20 cellular contexts compared by ENCODE assay signal in genomic region chr18:36650906-36651305, GRCh38.
A peak's percentile ranks its signal among the peaks of the same experiment; 100 is the strongest.
DNase-seq lines count a peak whose midpoint lies in the region; ATAC-seq and TF ChIP-seq lines count a peak whose summit lies in the region.
"Had no signal": no experiment of that assay in that cellular context is flagged by ENCODE, and none has a peak within 500 bp of the region (broad histone marks: within the 10 kb centered on the region; RNA-seq: fewer than 3 reads in every experiment).

No MANE protein-coding gene starts in this region.

- H3K27ac ChIP-seq in esophagus muscularis mucosa (replicated peaks in 1 of 4), result no peak overlapping the region
- no peak overlapping the region for H3K27ac ChIP-seq in brain microvascular endothelial cell
- no peak overlapping the region for H3K27ac ChIP-seq in endodermal cell (ENCODE audit: low read depth, low read length)
- H3K27ac ChIP-seq: sigmoid colon, thoracic aorta had no signal

- in situ Hi-C loops in brain microvascular endothelial cell (cut with HindIII; ENCODE audit: low pct_ligation_motif_present, low sequenced_read_pairs), result no loop called here

- H3K9ac ChIP-seq in endodermal cell (ENCODE audit: extremely low read depth, low read length, poor library complexity, severe bottlenecking), result no peak overlapping the region

- peaks cover 8% of the 10 kb centered on the region for H3K4me1 Mint-ChIP-seq in endodermal cell
- H3K4me1 Mint-ChIP-seq: central memory CD8-positive, alpha-beta T cell had no signal

- H3K4me3 ChIP-seq in esophagus muscularis mucosa (no peak overlapping the region), brain microvascular endothelial cell (ENCODE audit: low read depth, low read length) (no peak overlapping the region), endodermal cell (ENCODE audit: low read length) (no peak overlapping the region)
- H3K4me3 ChIP-seq: MG63, sigmoid colon, thoracic aorta had no signal

- H3K9me3 ChIP-seq in esophagus muscularis mucosa (no peaks in the 10 kb centered on the region), endodermal cell (ENCODE audit: control insufficient read depth, low read length) (no peaks in the 10 kb centered on the region)
- H3K9me3 ChIP-seq: Caco-2, MG63, sigmoid colon, thoracic aorta had no signal

- ATAC-seq in GM18873 (IDR thresholded peaks at IDR 0.05; ENCODE audit: low FRiP score, unreplicated experiment) (peak; percentile 84), GM21529 (IDR thresholded peaks at IDR 0.05; ENCODE audit: unreplicated experiment) (peak; percentile 70), HG03097 (IDR thresholded peaks at IDR 0.05; ENCODE audit: low FRiP score, unreplicated experiment) (peak; percentile 55)

- WGBS in esophagus muscularis mucosa, result 78% methylated on average over 4 of the region's 6 CpGs
- 88 to 89% methylated on average over 4 to 6 of the region's 6 CpGs for WGBS in endodermal cell (ENCODE audit: insufficient coverage in 1 of 2, insufficient read length in 1 of 2), 2 experiments

- no peak for TF ChIP-seq EP300 in esophagus muscularis mucosa (IDR thresholded peaks at IDR 0.05)

- intact Hi-C loops in esophagus muscularis mucosa (cut with DNase I), result no loop called here
- intact Hi-C loops in posterior vena cava (cut with DNase I), result no loop called here

- H3K36me3 ChIP-seq in esophagus muscularis mucosa (no peaks in the 10 kb centered on the region), brain microvascular endothelial cell (replicated peaks) (no peaks in the 10 kb centered on the region), endodermal cell (ENCODE audit: control insufficient read depth, insufficient read depth, low read length) (no peaks in the 10 kb centered on the region)
- H3K36me3 ChIP-seq: MG63, sigmoid colon, thoracic aorta had no signal

- H3K4me1 ChIP-seq in esophagus muscularis mucosa (no peaks in the 10 kb centered on the region), endodermal cell (ENCODE audit: control insufficient read depth, insufficient read depth, low read length) (no peaks in the 10 kb centered on the region)
- H3K4me1 ChIP-seq: Caco-2, sigmoid colon had no signal

- H3K36me3 Mint-ChIP-seq in endodermal cell (ENCODE audit: low read depth), result no peaks in the 10 kb centered on the region

- peak; percentile 31 for DNase-seq in esophagus muscularis mucosa (ENCODE audit: extremely low spot score)
- DNase-seq in posterior vena cava (ENCODE audit: low spot score), result no peak
- no peak for DNase-seq in stimulated activated naive CD4-positive, alpha-beta T cell treated with Interleukin-2 at 50 U/mL for 16 hours (lab: John Stamatoyannopoulos, UW)
- no peak for DNase-seq in brain microvascular endothelial cell
- DNase-seq in endodermal cell, result no peak
- DNase-seq: Caco-2; EL; HCEC 1CT; MG63; NCI-H1930; NCI-H446 treated with DMSO at 0.1 percent for 48 hours; SHP77; sigmoid colon; stimulated activated CD4-positive, alpha-beta T cell treated with anti-CD3 and anti-CD28 coated beads, Interleukin-4, amount 100 ng/mL, for 4 hours had no signal

- no peak for TF ChIP-seq CTCF in esophagus muscularis mucosa (IDR thresholded peaks at IDR 0.05)
- no peak for TF ChIP-seq CTCF in brain microvascular endothelial cell (IDR thresholded peaks at IDR 0.05; ENCODE audit: low read depth, low read length, missing control alignments)
- TF ChIP-seq CTCF in endodermal cell (conservative IDR thresholded peaks at IDR 0.05), result no peak

- H3K4me3 Mint-ChIP-seq in endodermal cell, result no peak overlapping the region
- H3K4me3 Mint-ChIP-seq: central memory CD8-positive, alpha-beta T cell; T-helper 1 cell treated with Interleukin-12 subunit alpha and Interleukin-12 subunit beta and Interleukin-4 antibody, amounts not matched to agents 30 μg/mL and 1 μg/mL, for 36 hours had no signal

- no peak for TF ChIP-seq POLR2A in esophagus muscularis mucosa (IDR thresholded peaks at IDR 0.05; ENCODE audit: low read depth)

- H3K27me3 ChIP-seq in esophagus muscularis mucosa (no peaks in the 10 kb centered on the region), brain microvascular endothelial cell (replicated peaks) (no peaks in the 10 kb centered on the region), endodermal cell (ENCODE audit: control insufficient read depth, insufficient read depth, low read length, poor library complexity, severe bottlenecking) (no peaks in the 10 kb centered on the region)
- H3K27me3 ChIP-seq: MG63, sigmoid colon had no signal

- no peak overlapping the region for H3K27ac Mint-ChIP-seq in endodermal cell
- H3K27ac Mint-ChIP-seq: T-helper 1 cell treated with Interleukin-12 subunit alpha and Interleukin-12 subunit beta and Interleukin-4 antibody, amounts not matched to agents 30 μg/mL and 1 μg/mL, for 36 hours had no signal

- H3K9me3 Mint-ChIP-seq in endodermal cell, result no peaks in the 10 kb centered on the region
- H3K9me3 Mint-ChIP-seq: central memory CD8-positive, alpha-beta T cell; T-helper 1 cell treated with Interleukin-12 subunit alpha and Interleukin-12 subunit beta and Interleukin-4 antibody, amounts not matched to agents 30 μg/mL and 1 μg/mL, for 36 hours had no signal

- H3K27me3 Mint-ChIP-seq in endodermal cell (ENCODE audit: insufficient read depth), result peaks cover 8% of the 10 kb centered on the region
